Comparison of ENCODE assay signal across 21 cellular contexts in genomic region chr1:54981466-54981865, GRCh38. TPM values are rescaled to one million over a fixed set of nuclear protein-coding genes. Genes with fewer than 3 reads are reported as not detected.
DNase-seq lines count a peak whose midpoint lies in the region; ATAC-seq and TF ChIP-seq lines count a peak whose summit lies in the region.
"Had no signal": no experiment of that assay in that cellular context is flagged by ENCODE, and none has a peak within 500 bp of the region (broad histone marks: within the 10 kb centered on the region; RNA-seq: fewer than 3 reads in every experiment).

No MANE protein-coding gene starts in this region.

- intact Hi-C loops in breast epithelium (cut with DNase I; ENCODE audit: low total_unique reads), result no loop called here

- no peaks in the 10 kb centered on the region for H3K36me3 Mint-ChIP-seq in GM23338 (ENCODE audit: low read depth)
- H3K36me3 Mint-ChIP-seq in chondrocyte (ENCODE audit: low read depth), result no peaks in the 10 kb centered on the region
- H3K36me3 Mint-ChIP-seq: CD8-positive, alpha-beta memory T cell had no signal

- H3K4me3 Mint-ChIP-seq in GM23338, result peak overlapping the region; percentile 69; the same call in 2 of the 3 replicates
- H3K4me3 Mint-ChIP-seq in chondrocyte (ENCODE audit: unreplicated experiment), result no peak overlapping the region
- H3K4me3 Mint-ChIP-seq: CD8-positive, alpha-beta memory T cell had no signal

- H3K4me2 ChIP-seq in GM23338, result peak overlapping the region; percentile 83; the same call in 1 of the 2 replicates
- H3K4me2 ChIP-seq: KMS-11, SK-N-SH had no signal

- peaks cover 27% of the 10 kb centered on the region for H3K4me1 Mint-ChIP-seq in GM23338
- H3K4me1 Mint-ChIP-seq in chondrocyte (ENCODE audit: low read depth), result peaks cover 8% of the 10 kb centered on the region

- DNase-seq in GM23338 (ENCODE audit: low spot score) (no peak), breast epithelium (ENCODE audit: low spot score in 2 of 2) (no peak), mesenteric fat pad (ENCODE audit: low spot score) (peak; percentile 39), thoracic aorta (ENCODE audit: low spot score) (no peak), chondrocyte (ENCODE audit: low spot score) (no peak)
- DNase-seq: CD8-positive, alpha-beta memory T cell; DMS79; MG63; NCI-H1105; NCI-H187; NCI-H446; Right ventricle myocardium superior had no signal

- no peak for ATAC-seq in GM23338
- no peak for ATAC-seq in thoracic aorta (ENCODE audit: insufficient number of reproducible peaks, low FRiP score, low read depth)
- no peak for ATAC-seq in HG03159 (IDR thresholded peaks at IDR 0.05; ENCODE audit: unreplicated experiment)
- no peak for ATAC-seq in GM18907 (IDR thresholded peaks at IDR 0.05; ENCODE audit: unreplicated experiment)
- ATAC-seq in GM21381 (IDR thresholded peaks at IDR 0.05; ENCODE audit: unreplicated experiment), result no peak

- H3K9me2 ChIP-seq in GM23338 (ENCODE audit: insufficient read depth), result no peaks in the 10 kb centered on the region
- H3K9me2 ChIP-seq: SK-N-SH had no signal

- H3K27me3 ChIP-seq in GM23338 (ENCODE audit: insufficient read depth) (peaks cover 29% of the 10 kb centered on the region), breast epithelium (peaks cover 0 to 12% of the 10 kb centered on the region in 2 donors), thoracic aorta (replicated peaks; ENCODE audit: insufficient read depth) (no peaks in the 10 kb centered on the region)
- H3K27me3 ChIP-seq: MG63, Peyer's patch had no signal

- H3K27me3 Mint-ChIP-seq in GM23338 (ENCODE audit: insufficient read depth, low read depth, poor library complexity), result peaks cover 22% of the 10 kb centered on the region
- H3K27me3 Mint-ChIP-seq in chondrocyte (ENCODE audit: low read depth), result peaks cover 29% of the 10 kb centered on the region

- H3K27ac ChIP-seq in GM23338 (ENCODE audit: low read depth) (no peak overlapping the region), breast epithelium (no peak overlapping the region), thoracic aorta (no peak overlapping the region)
- H3K27ac ChIP-seq: KMS-11 had no signal

- H3F3A ChIP-seq in GM23338 (replicated peaks; ENCODE audit: low read depth), result no peaks in the 10 kb centered on the region

- H3K79me2 ChIP-seq in GM23338 (replicated peaks; ENCODE audit: insufficient read depth), result no peaks in the 10 kb centered on the region

- H2AFZ ChIP-seq in GM23338, result no peak overlapping the region

- no peak for TF ChIP-seq POLR2A in breast epithelium (IDR thresholded peaks at IDR 0.05)

- TF ChIP-seq CTCF in GM23338 (conservative IDR thresholded peaks at IDR 0.05; ENCODE audit: low read depth in 2 of 2), result no peak
- no peak for TF ChIP-seq CTCF in breast epithelium (IDR thresholded peaks at IDR 0.05)
- no peak for TF ChIP-seq CTCF in thoracic aorta (IDR thresholded peaks at IDR 0.05)
- TF ChIP-seq CTCF in chondrocyte (IDR thresholded peaks at IDR 0.05), result no peak

- H3K36me3 ChIP-seq in GM23338 (ENCODE audit: insufficient read depth), result no peaks in the 10 kb centered on the region
- no peaks in the 10 kb centered on the region for H3K36me3 ChIP-seq in breast epithelium
- no peaks in the 10 kb centered on the region for H3K36me3 ChIP-seq in thoracic aorta
- H3K36me3 ChIP-seq: MG63, Peyer's patch had no signal

- H4K20me1 ChIP-seq in GM23338 (replicated peaks; ENCODE audit: insufficient read depth), result no peaks in the 10 kb centered on the region

- H3K9me3 ChIP-seq in breast epithelium (no peaks in the 10 kb centered on the region), thoracic aorta (no peaks in the 10 kb centered on the region)
- H3K9me3 ChIP-seq: MG63, Peyer's patch, SK-N-SH had no signal

- no peak overlapping the region; the same call in 1 of the 2 replicates for H3K4me3 ChIP-seq in GM23338
- peak overlapping the region in 2 of 3 donors; percentile 67 to 68 for H3K4me3 ChIP-seq in breast epithelium
- H3K4me3 ChIP-seq in thoracic aorta, result peak overlapping the region; percentile 76
- H3K4me3 ChIP-seq: MG63 had no signal

- H3K4me1 ChIP-seq in GM23338 (ENCODE audit: insufficient read depth) (peaks cover 27% of the 10 kb centered on the region), breast epithelium (peaks cover 0 to 3% of the 10 kb centered on the region in 2 donors), thoracic aorta (ENCODE audit: control insufficient read depth in 1 of 2, low read depth in 2 of 2) (peaks cover 0 to 55% of the 10 kb centered on the region in 2 donors)

- H3K9me3 Mint-ChIP-seq in GM23338 (no peaks in the 10 kb centered on the region), chondrocyte (ENCODE audit: low read depth) (no peaks in the 10 kb centered on the region)

- no peak overlapping the region for H3K27ac Mint-ChIP-seq in GM23338
- no peak overlapping the region for H3K27ac Mint-ChIP-seq in chondrocyte (ENCODE audit: unreplicated experiment)
- H3K27ac Mint-ChIP-seq: CD8-positive, alpha-beta memory T cell had no signal

TF ChIP-seq in GM23338, 12 proteins besides CTCF, POLR2A, EP300 and RAD21 (continues in another document):
- TF ChIP-seq ZNF331 (CRISPR knock-in tag; IDR thresholded peaks at IDR 0.05; ENCODE audit: low read depth), result no peak
- TF ChIP-seq ZNF462 (CRISPR knock-in tag; IDR thresholded peaks at IDR 0.05), result no peak
- TF ChIP-seq NANOG (IDR thresholded peaks at IDR 0.05; ENCODE audit: borderline replicate concordance), result no peak

RNA-seq across cellular contexts. Expression of gene TMEM61, which starts 1.0 kb away (rescaled TPM):
- 1.7 and 2.0 TPM in 2 replicates for total RNA-seq in GM23338 (2014; rRNA removed; shearing (Covaris generic))
- polyA plus RNA-seq in GM23338 (2016; fragmentation: Nextera tagmentation; extraction: Ambion mirVana), result 1.8 and 3.6 TPM in 2 replicates
- 1 to 10 TPM in 2 of 3 donors, under 1 TPM in 1; 0.32 to 8.3 (median 7.5) TPM for total RNA-seq in breast epithelium
- total RNA-seq in mesenteric fat pad, result not detected
- 1 to 10 TPM in 1 of 2 donors, not detected in 1; 3.4 TPM for total RNA-seq in thoracic aorta
- not detected in 3 replicates for total RNA-seq in chondrocyte
- total RNA-seq: CD8-positive, alpha-beta memory T cell; HepG2 had no signal
- polyA plus RNA-seq: AG04450; BJ; CD8-positive, alpha-beta memory T cell; HepG2; SK-N-SH had no signal

RNA-seq across cellular contexts. Expression of gene BSND, which starts 17.3 kb away (rescaled TPM):
- total RNA-seq in GM23338 (2014; rRNA removed; shearing (Covaris generic)), result 0.47 and 1.4 TPM in 2 replicates
- polyA plus RNA-seq in GM23338 (2016; fragmentation: Nextera tagmentation; extraction: Ambion mirVana), result 0.50 and 0.55 TPM in 2 replicates
- total RNA-seq in breast epithelium, result under 1 TPM in 2 of 3 donors, not detected in 1; under 0.01 to 0.15 TPM
- total RNA-seq in mesenteric fat pad, result not detected
- not detected for total RNA-seq in thoracic aorta
- total RNA-seq in chondrocyte, result not detected in 3 replicates
- total RNA-seq: CD8-positive, alpha-beta memory T cell; HepG2; Peyer's patch; Right ventricle myocardium superior had no signal
- polyA plus RNA-seq: AG04450; BJ; CD8-positive, alpha-beta memory T cell; HepG2; SK-N-SH had no signal

RNA-seq across cellular contexts. Expression of gene PCSK9, which starts 57.9 kb away (rescaled TPM):
- 275 and 327 TPM in 2 replicates for total RNA-seq in GM23338 (2014; rRNA removed; shearing (Covaris generic))
- polyA plus RNA-seq in GM23338 (2016; fragmentation: Nextera tagmentation; extraction: Ambion mirVana), result 77.6 and 78.0 TPM in 2 replicates
- total RNA-seq in breast epithelium (under 1 TPM in 2 of 3 donors, not detected in 1; 0.15 to 0.16 TPM), mesenteric fat pad (0.26 TPM), thoracic aorta (under 1 TPM; 0.21 to 0.27 TPM), chondrocyte (0.41 to 0.60 TPM (median 0.53 TPM) in 3 replicates)
- total RNA-seq: CD8-positive, alpha-beta memory T cell; Right ventricle myocardium superior had no signal
- polyA plus RNA-seq: CD8-positive, alpha-beta memory T cell had no signal

Comparison
In these comparisons a context has a peak if more than half of its experiments do, and no peak if none do; other contexts are left out.
1. RNA of gene PCSK9, which starts 57.9 kb away (total RNA-seq): 275 to 327 TPM in GM23338; 0.41 to 0.60 TPM in chondrocyte, 0.21 to 0.27 TPM in thoracic aorta, 0.26 TPM in mesenteric fat pad (single experiment) and 0.15 to 0.16 TPM in breast epithelium; every median in the first group is over 100 times any median in the second.